ENCODE assay signal across 24 cellular contexts in genomic region chr2:57199663-57200062, GRCh38.
A peak's percentile ranks its signal among the peaks of the same experiment; 100 is the strongest.
DNase-seq lines count a peak whose midpoint lies in the region; ATAC-seq and TF ChIP-seq lines count a peak whose summit lies in the region.
"Had no signal": no experiment of that assay in that cellular context is flagged by ENCODE, and none has a peak within 500 bp of the region (broad histone marks: within the 10 kb centered on the region; RNA-seq: fewer than 3 reads in every experiment).

No MANE protein-coding gene starts in this region.

- no peaks in the 10 kb centered on the region for H3K4me1 ChIP-seq in left ventricle myocardium inferior
- H3K4me1 ChIP-seq: BE2C, BLaER1 had no signal

- no peak overlapping the region for H3K27ac Mint-ChIP-seq in WTC11
- H3K27ac Mint-ChIP-seq: CD14-positive monocyte; CD4-positive, alpha-beta memory T cell; CD4-positive, CD25-positive, alpha-beta regulatory T cell; CD8-positive, alpha-beta memory T cell had no signal

- no peaks in the 10 kb centered on the region for H3K36me3 ChIP-seq in left ventricle myocardium inferior
- H3K36me3 ChIP-seq: BE2C, BLaER1 had no signal

- H3K27me3 Mint-ChIP-seq in WTC11 (ENCODE audit: low read depth) = no peaks in the 10 kb centered on the region
- H3K27me3 Mint-ChIP-seq: CD4-positive, alpha-beta memory T cell; CD4-positive, CD25-positive, alpha-beta regulatory T cell; CD8-positive, alpha-beta memory T cell had no signal

- intact Hi-C loops in left ventricle myocardium inferior (cut with micrococcal nuclease) = no loop called here

- no peaks in the 10 kb centered on the region for H3K36me3 Mint-ChIP-seq in WTC11
- H3K36me3 Mint-ChIP-seq: CD14-positive monocyte; CD4-positive, alpha-beta memory T cell; CD4-positive, CD25-positive, alpha-beta regulatory T cell; CD8-positive, alpha-beta memory T cell had no signal

- no peak overlapping the region for H3K4me3 ChIP-seq in left ventricle myocardium inferior
- H3K4me3 ChIP-seq: BLaER1, GM12878 had no signal

- POLR2A ChIA-PET in WTC11 (lab: Charles Lee) = no interaction called here

- DNase-seq in WTC11 (ENCODE audit: low spot score) (no peak), NCI-H146 treated with DMSO at 0.1 percent for 48 hours (lab: John Stamatoyannopoulos, UW; ENCODE audit: unreplicated experiment) (no peak), left ventricle myocardium inferior (no peak)
- DNase-seq: 8988T; ACHN; BE2C; C1 segment of cervical spinal cord; CD4-positive, alpha-beta memory T cell; CD4-positive, CD25-positive, alpha-beta regulatory T cell; CD8-positive, alpha-beta memory T cell; COR-L47; DMS 273 treated with DMSO at 0.1 percent for 48 hours; DMS153; DMS53; DMS79; DND-41; EL; GDM1 had no signal

- H3K4me3 Mint-ChIP-seq in WTC11 = no peak overlapping the region
- H3K4me3 Mint-ChIP-seq: CD14-positive monocyte; CD4-positive, alpha-beta memory T cell; CD4-positive, CD25-positive, alpha-beta regulatory T cell; CD8-positive, alpha-beta memory T cell had no signal

- no peak for TF ChIP-seq CTCF in WTC11 (IDR thresholded peaks at IDR 0.05)
- no peak for TF ChIP-seq CTCF in left ventricle myocardium inferior (IDR thresholded peaks at IDR 0.05; ENCODE audit: borderline replicate concordance)

- H3K27me3 ChIP-seq in left ventricle myocardium inferior (ENCODE audit: low read depth) = no peaks in the 10 kb centered on the region
- H3K27me3 ChIP-seq: BE2C, BLaER1 had no signal

- no peaks in the 10 kb centered on the region for H3K9me3 ChIP-seq in left ventricle myocardium inferior (replicated peaks)
- H3K9me3 ChIP-seq: BE2C, BLaER1 had no signal

- ATAC-seq in HG02798 (IDR thresholded peaks at IDR 0.05; ENCODE audit: poor library complexity, unreplicated experiment) (peak; percentile 33), HG03025 (IDR thresholded peaks at IDR 0.05; ENCODE audit: low FRiP score, unreplicated experiment) (peak; percentile 61), WTC11 (peak; percentile 22; the same call in 1 of the 2 replicates), GM18511 (IDR thresholded peaks at IDR 0.05; ENCODE audit: unreplicated experiment) (no peak)
- ATAC-seq: GM12878 had no signal

- H3K9me3 Mint-ChIP-seq in WTC11 = peaks cover 6% of the 10 kb centered on the region

- H3K27ac ChIP-seq in left ventricle myocardium inferior (replicated peaks) = no peak overlapping the region
- H3K27ac ChIP-seq: BLaER1 had no signal

- peaks cover 19% of the 10 kb centered on the region for H3K4me1 Mint-ChIP-seq in WTC11
- H3K4me1 Mint-ChIP-seq: CD14-positive monocyte; CD4-positive, alpha-beta memory T cell; CD4-positive, CD25-positive, alpha-beta regulatory T cell; CD8-positive, alpha-beta memory T cell had no signal

- CTCF ChIA-PET in WTC11 (lab: Charles Lee) = no interaction called here

TF ChIP-seq in WTC11, 78 proteins besides CTCF, POLR2A, EP300 and RAD21 (continues in another document):
- no peak for TF ChIP-seq MXD4 (CRISPR knock-in tag; IDR thresholded peaks at IDR 0.05; ENCODE audit: borderline replicate concordance)
- TF ChIP-seq, protein P1, sequence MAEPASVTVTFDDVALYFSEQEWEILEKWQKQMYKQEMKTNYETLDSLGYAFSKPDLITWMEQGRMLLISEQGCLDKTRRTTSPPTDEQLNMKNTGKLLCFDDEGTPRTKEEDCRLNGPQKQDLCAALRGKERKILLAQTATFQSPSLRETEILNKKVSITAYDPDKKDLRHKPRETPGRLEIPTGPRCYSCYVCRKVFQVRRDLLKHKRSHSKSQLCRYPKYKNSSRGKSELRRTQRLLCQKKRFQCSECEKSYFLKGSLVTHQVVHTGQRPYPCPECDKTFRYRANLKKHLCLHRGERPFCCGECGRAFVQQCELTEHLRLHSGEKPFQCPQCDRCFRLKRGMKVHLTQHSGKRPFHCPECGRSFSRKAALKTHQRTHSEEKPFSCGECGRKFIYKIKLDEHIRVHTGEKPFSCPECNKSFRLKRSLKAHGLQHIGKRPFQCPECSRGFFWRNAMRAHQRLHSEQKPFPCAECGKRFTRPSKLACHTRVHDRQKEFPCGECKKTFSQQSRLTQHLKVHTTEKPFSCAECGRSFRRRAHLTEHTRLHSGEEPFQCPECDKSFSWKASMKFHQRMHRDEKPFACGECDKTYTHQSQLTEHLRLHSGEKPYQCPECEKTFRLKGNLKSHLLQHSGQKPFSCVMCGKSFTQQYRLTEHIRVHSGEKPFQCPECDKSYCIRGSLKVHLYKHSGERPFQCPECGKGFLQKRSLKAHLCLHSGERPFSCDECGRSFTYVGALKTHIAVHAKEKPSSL (CRISPR knock-in tag; conservative IDR thresholded peaks at IDR 0.05) = no peak
- TF ChIP-seq, protein P2, sequence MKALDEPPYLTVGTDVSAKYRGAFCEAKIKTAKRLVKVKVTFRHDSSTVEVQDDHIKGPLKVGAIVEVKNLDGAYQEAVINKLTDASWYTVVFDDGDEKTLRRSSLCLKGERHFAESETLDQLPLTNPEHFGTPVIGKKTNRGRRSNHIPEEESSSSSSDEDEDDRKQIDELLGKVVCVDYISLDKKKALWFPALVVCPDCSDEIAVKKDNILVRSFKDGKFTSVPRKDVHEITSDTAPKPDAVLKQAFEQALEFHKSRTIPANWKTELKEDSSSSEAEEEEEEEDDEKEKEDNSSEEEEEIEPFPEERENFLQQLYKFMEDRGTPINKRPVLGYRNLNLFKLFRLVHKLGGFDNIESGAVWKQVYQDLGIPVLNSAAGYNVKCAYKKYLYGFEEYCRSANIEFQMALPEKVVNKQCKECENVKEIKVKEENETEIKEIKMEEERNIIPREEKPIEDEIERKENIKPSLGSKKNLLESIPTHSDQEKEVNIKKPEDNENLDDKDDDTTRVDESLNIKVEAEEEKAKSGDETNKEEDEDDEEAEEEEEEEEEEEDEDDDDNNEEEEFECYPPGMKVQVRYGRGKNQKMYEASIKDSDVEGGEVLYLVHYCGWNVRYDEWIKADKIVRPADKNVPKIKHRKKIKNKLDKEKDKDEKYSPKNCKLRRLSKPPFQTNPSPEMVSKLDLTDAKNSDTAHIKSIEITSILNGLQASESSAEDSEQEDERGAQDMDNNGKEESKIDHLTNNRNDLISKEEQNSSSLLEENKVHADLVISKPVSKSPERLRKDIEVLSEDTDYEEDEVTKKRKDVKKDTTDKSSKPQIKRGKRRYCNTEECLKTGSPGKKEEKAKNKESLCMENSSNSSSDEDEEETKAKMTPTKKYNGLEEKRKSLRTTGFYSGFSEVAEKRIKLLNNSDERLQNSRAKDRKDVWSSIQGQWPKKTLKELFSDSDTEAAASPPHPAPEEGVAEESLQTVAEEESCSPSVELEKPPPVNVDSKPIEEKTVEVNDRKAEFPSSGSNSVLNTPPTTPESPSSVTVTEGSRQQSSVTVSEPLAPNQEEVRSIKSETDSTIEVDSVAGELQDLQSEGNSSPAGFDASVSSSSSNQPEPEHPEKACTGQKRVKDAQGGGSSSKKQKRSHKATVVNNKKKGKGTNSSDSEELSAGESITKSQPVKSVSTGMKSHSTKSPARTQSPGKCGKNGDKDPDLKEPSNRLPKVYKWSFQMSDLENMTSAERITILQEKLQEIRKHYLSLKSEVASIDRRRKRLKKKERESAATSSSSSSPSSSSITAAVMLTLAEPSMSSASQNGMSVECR (CRISPR knock-in tag; IDR thresholded peaks at IDR 0.05; ENCODE audit: borderline replicate concordance) = no peak
- TF ChIP-seq, protein P3, sequence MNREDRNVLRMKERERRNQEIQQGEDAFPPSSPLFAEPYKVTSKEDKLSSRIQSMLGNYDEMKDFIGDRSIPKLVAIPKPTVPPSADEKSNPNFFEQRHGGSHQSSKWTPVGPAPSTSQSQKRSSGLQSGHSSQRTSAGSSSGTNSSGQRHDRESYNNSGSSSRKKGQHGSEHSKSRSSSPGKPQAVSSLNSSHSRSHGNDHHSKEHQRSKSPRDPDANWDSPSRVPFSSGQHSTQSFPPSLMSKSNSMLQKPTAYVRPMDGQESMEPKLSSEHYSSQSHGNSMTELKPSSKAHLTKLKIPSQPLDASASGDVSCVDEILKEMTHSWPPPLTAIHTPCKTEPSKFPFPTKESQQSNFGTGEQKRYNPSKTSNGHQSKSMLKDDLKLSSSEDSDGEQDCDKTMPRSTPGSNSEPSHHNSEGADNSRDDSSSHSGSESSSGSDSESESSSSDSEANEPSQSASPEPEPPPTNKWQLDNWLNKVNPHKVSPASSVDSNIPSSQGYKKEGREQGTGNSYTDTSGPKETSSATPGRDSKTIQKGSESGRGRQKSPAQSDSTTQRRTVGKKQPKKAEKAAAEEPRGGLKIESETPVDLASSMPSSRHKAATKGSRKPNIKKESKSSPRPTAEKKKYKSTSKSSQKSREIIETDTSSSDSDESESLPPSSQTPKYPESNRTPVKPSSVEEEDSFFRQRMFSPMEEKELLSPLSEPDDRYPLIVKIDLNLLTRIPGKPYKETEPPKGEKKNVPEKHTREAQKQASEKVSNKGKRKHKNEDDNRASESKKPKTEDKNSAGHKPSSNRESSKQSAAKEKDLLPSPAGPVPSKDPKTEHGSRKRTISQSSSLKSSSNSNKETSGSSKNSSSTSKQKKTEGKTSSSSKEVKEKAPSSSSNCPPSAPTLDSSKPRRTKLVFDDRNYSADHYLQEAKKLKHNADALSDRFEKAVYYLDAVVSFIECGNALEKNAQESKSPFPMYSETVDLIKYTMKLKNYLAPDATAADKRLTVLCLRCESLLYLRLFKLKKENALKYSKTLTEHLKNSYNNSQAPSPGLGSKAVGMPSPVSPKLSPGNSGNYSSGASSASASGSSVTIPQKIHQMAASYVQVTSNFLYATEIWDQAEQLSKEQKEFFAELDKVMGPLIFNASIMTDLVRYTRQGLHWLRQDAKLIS (CRISPR knock-in tag; IDR thresholded peaks at IDR 0.05; ENCODE audit: borderline replicate concordance) = no peak
- no peak for TF ChIP-seq NR3C1 (CRISPR knock-in tag; conservative IDR thresholded peaks at IDR 0.05; ENCODE audit: low read depth)
- no peak for TF ChIP-seq TP53 (CRISPR knock-in tag; IDR thresholded peaks at IDR 0.05)
- no peak for TF ChIP-seq TEAD1 (CRISPR knock-in tag; IDR thresholded peaks at IDR 0.05)
- TF ChIP-seq ZNF396 (CRISPR knock-in tag; IDR thresholded peaks at IDR 0.05; ENCODE audit: borderline replicate concordance) = no peak
- TF ChIP-seq, protein P4, sequence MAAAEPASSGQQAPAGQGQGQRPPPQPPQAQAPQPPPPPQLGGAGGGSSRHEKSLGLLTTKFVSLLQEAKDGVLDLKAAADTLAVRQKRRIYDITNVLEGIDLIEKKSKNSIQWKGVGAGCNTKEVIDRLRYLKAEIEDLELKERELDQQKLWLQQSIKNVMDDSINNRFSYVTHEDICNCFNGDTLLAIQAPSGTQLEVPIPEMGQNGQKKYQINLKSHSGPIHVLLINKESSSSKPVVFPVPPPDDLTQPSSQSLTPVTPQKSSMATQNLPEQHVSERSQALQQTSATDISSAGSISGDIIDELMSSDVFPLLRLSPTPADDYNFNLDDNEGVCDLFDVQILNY (CRISPR knock-in tag; IDR thresholded peaks at IDR 0.05) = no peak
- no peak for TF ChIP-seq GABPB1 (CRISPR knock-in tag; IDR thresholded peaks at IDR 0.05)
